In genomic region chr2:137420744-137421143, GRCh38 we compare ENCODE assay signal across 21 cellular contexts.
DNase-seq lines count a peak whose midpoint lies in the region; ATAC-seq and TF ChIP-seq lines count a peak whose summit lies in the region.
"Had no signal": no experiment of that assay in that cellular context is flagged by ENCODE, and none has a peak within 500 bp of the region (broad histone marks: within the 10 kb centered on the region; RNA-seq: fewer than 3 reads in every experiment).

No MANE protein-coding gene starts in this region.

- no peaks in the 10 kb centered on the region for H3K4me1 ChIP-seq in NT2/D1 (ENCODE audit: insufficient read depth, insufficient read length)
- H3K4me1 ChIP-seq: sigmoid colon, upper lobe of right lung had no signal

- H3K9ac ChIP-seq in NT2/D1 (ENCODE audit: insufficient read length, low read depth): no peak overlapping the region

- DNase-seq in GM03348 (ENCODE audit: low spot score): peak; percentile 53
- peak; percentile 32 for DNase-seq in NT2/D1 (ENCODE audit: low read depth, low spot score)
- peak; percentile 20 for DNase-seq in glomerular visceral epithelial cell (ENCODE audit: extremely low spot score)
- DNase-seq in retinal pigment epithelial cell (ENCODE audit: low read depth): peak; percentile 24
- no peak for DNase-seq in left cardiac atrium
- DNase-seq: activated CD4-positive, alpha-beta T cell treated with anti-CD3 and anti-CD28 coated beads for 48 hours; activated T-cell treated with anti-CD3 and anti-CD28 coated beads, Interleukin-2, amount 50 U/mL, for 24 hours; brain microvascular endothelial cell; effector CD4-positive, alpha-beta T cell; Karpas-422; NCI-H146; NCI-H2107; NCI-H774; posterior cingulate gyrus; sigmoid colon; stimulated activated CD4-positive, alpha-beta T cell treated with anti-CD3 and anti-CD28 coated beads, Interleukin-15, amount 100 ng/mL, for 24 hours; stimulated activated naive B cell treated with anti-CD40 and anti-IgM and Interleukin-4, amounts not matched to agents 10 μg/mL and 1 μg/mL and 100 μg/mL, for 72 hours; upper lobe of right lung had no signal

- H3K36me3 ChIP-seq in NT2/D1 (ENCODE audit: insufficient read depth, insufficient read length, low read length): no peaks in the 10 kb centered on the region
- H3K36me3 ChIP-seq: brain microvascular endothelial cell, sigmoid colon, upper lobe of right lung had no signal

- no peak for TF ChIP-seq CTCF in retinal pigment epithelial cell (conservative IDR thresholded peaks at IDR 0.05; ENCODE audit: low read depth, low read length)

- intact Hi-C loops in left cardiac atrium (cut with DNase I): no loop called here

- no peaks in the 10 kb centered on the region for H3K27me3 ChIP-seq in NT2/D1 (ENCODE audit: insufficient read depth, insufficient read length)
- H3K27me3 ChIP-seq: brain microvascular endothelial cell, sigmoid colon, upper lobe of right lung had no signal

- no peak for ATAC-seq in GM21825 (IDR thresholded peaks at IDR 0.05; ENCODE audit: unreplicated experiment)
- no peak for ATAC-seq in left cardiac atrium
- ATAC-seq in activated CD4-positive, CD25-positive, alpha-beta regulatory T cell treated with anti-CD3 and anti-CD28 coated beads, Interleukin-2, amount 50 U/mL, for 24 hours: no peak
- ATAC-seq: stimulated activated naive B cell treated with anti-CD40 and anti-IgM and Interleukin-4, amounts not matched to agents 10 μg/mL and 1 μg/mL and 100 μg/mL, for 72 hours; upper lobe of right lung had no signal

- H3K9me3 ChIP-seq in NT2/D1 (ENCODE audit: insufficient read depth, low read length): no peaks in the 10 kb centered on the region; the same call in 1 of the 2 replicates
- H3K9me3 ChIP-seq: sigmoid colon, upper lobe of right lung had no signal

- H3K4me3 ChIP-seq in NT2/D1 (ENCODE audit: insufficient read length, low read depth) (no peak overlapping the region), retinal pigment epithelial cell (ENCODE audit: low read length) (no peak overlapping the region)
- H3K4me3 ChIP-seq: sigmoid colon, SK-N-MC, upper lobe of right lung had no signal
